Comparison of ENCODE assay signal across 15 cellular contexts in genomic region chr3:10707984-10708868, GRCh38.
DNase-seq lines count a peak whose midpoint lies in the region; ATAC-seq, FAIRE-seq and TF ChIP-seq lines count a peak whose summit lies in the region.
"Had no signal": no experiment of that assay in that cellular context is flagged by ENCODE, and none has a peak within 500 bp of the region (broad histone marks: within the 10 kb centered on the region; RNA-seq: fewer than 3 reads in every experiment).

No MANE protein-coding gene starts in this region.

- intact Hi-C loops in right cardiac atrium (cut with DNase I): no loop called here
- intact Hi-C loops in heart left ventricle (cut with DNase I): no loop called here
- intact Hi-C loops in activated CD4-positive, alpha-beta memory T cell treated with anti-CD3 and anti-CD28 coated beads for 36 hours (cut with micrococcal nuclease): loop anchor here (10.0 kb wide), 1 partner anchor 363 kb away; no protein-coding TSS in a partner anchor

- TF ChIP-seq POLR2A in heart left ventricle (IDR thresholded peaks at IDR 0.05): no peak

- WGBS in right cardiac atrium: 7% methylated on average over 48 of the region's 57 CpGs
- WGBS in heart left ventricle, 4 donors: 8 to 16% (median 9%) methylated on average over 24 to 57 of the region's 57 CpGs

- H3K36me3 ChIP-seq in heart left ventricle: no peaks in the 10 kb centered on the region
- H3K36me3 ChIP-seq: prostate gland, thyroid gland had no signal

- H3K27ac Mint-ChIP-seq in brain (peak overlapping the region in 2 of 5 experiments; percentile 43 to 45), memory B cell (no peak overlapping the region)
- H3K27ac Mint-ChIP-seq in activated CD4-positive, alpha-beta memory T cell treated with anti-CD3 and anti-CD28 coated beads for 36 hours: no peak overlapping the region
- H3K27ac Mint-ChIP-seq: activated naive CD8-positive, alpha-beta T cell treated with anti-CD3 and anti-CD28 coated beads, Interleukin-2, amount 10 ng/mL, durations not matched to agents 7 days and 5 days; HFFc6 had no signal

- H3K4me3 ChIP-seq in right cardiac atrium (ENCODE audit: low read length) (peak overlapping the region; percentile 39), heart left ventricle (peak overlapping the region in 1 of 12 donors; percentile 38)
- H3K4me3 ChIP-seq: thyroid gland had no signal

- no peaks in the 10 kb centered on the region for H3K36me3 Mint-ChIP-seq in brain
- H3K36me3 Mint-ChIP-seq in memory B cell: no peaks in the 10 kb centered on the region
- no peaks in the 10 kb centered on the region for H3K36me3 Mint-ChIP-seq in activated CD4-positive, alpha-beta memory T cell treated with anti-CD3 and anti-CD28 coated beads for 36 hours
- H3K36me3 Mint-ChIP-seq: activated naive CD8-positive, alpha-beta T cell treated with anti-CD3 and anti-CD28 coated beads, Interleukin-2, amount 10 ng/mL, durations not matched to agents 7 days and 5 days had no signal

- H3K27ac ChIP-seq in right cardiac atrium (ENCODE audit: low read length): no peak overlapping the region
- H3K27ac ChIP-seq in heart left ventricle: no peak overlapping the region
- H3K27ac ChIP-seq: prostate gland, thyroid gland had no signal

- peaks cover 39% of the 10 kb centered on the region for H3K4me1 Mint-ChIP-seq in brain
- H3K4me1 Mint-ChIP-seq in memory B cell: peaks cover 7% of the 10 kb centered on the region
- H3K4me1 Mint-ChIP-seq in activated CD4-positive, alpha-beta memory T cell treated with anti-CD3 and anti-CD28 coated beads for 36 hours (ENCODE audit: low read depth): peaks cover 7% of the 10 kb centered on the region

- H3K9me3 ChIP-seq in right cardiac atrium (ENCODE audit: control insufficient read depth, low read length) (no peaks in the 10 kb centered on the region), heart left ventricle (no peaks in the 10 kb centered on the region)
- H3K9me3 ChIP-seq: prostate gland, thyroid gland had no signal

- peak in 1 of 3 donors; percentile 43 for DNase-seq in right cardiac atrium
- DNase-seq in heart left ventricle: no peak
- no peak for DNase-seq in memory B cell (ENCODE audit: low spot score in 2 of 2)
- peak; percentile 26 for DNase-seq in urothelium cell line (ENCODE audit: low spot score)
- DNase-seq in activated naive CD4-positive, alpha-beta T cell treated with Interleukin-2 at 50 U/mL for 16 hours: no peak
- no peak for DNase-seq in SIG-M5 treated with dmso at 0.1 percent for 504 hours (lab: John Stamatoyannopoulos, UW; ENCODE audit: unreplicated experiment)
- DNase-seq in activated CD4-positive, alpha-beta memory T cell treated with anti-CD3 and anti-CD28 coated beads for 36 hours: no peak
- DNase-seq: erythroblast, HFFc6, NCI-H1048, NCI-H226, thyroid gland had no signal

- no peak for TF ChIP-seq CTCF in heart left ventricle (IDR thresholded peaks at IDR 0.05)
- no peak for TF ChIP-seq CTCF in brain (conservative IDR thresholded peaks at IDR 0.05)

- H3K27me3 Mint-ChIP-seq in brain (peaks cover 53% of the 10 kb centered on the region), memory B cell (peaks cover 51% of the 10 kb centered on the region)
- peaks cover 72% of the 10 kb centered on the region for H3K27me3 Mint-ChIP-seq in activated CD4-positive, alpha-beta memory T cell treated with anti-CD3 and anti-CD28 coated beads for 36 hours

- CTCF ChIA-PET in activated CD4-positive, alpha-beta memory T cell treated with anti-CD3 and anti-CD28 coated beads for 36 hours (lab: Charles Lee): no interaction called here

- peaks cover 0 to 9% (median 4%) of the 10 kb centered on the region in 5 experiments for H3K9me3 Mint-ChIP-seq in brain
- H3K9me3 Mint-ChIP-seq in memory B cell: no peaks in the 10 kb centered on the region
- no peaks in the 10 kb centered on the region for H3K9me3 Mint-ChIP-seq in activated CD4-positive, alpha-beta memory T cell treated with anti-CD3 and anti-CD28 coated beads for 36 hours
- H3K9me3 Mint-ChIP-seq: activated naive CD8-positive, alpha-beta T cell treated with anti-CD3 and anti-CD28 coated beads, Interleukin-2, amount 10 ng/mL, durations not matched to agents 7 days and 5 days; HFFc6 had no signal

- H3K4me3 Mint-ChIP-seq in brain (peak overlapping the region; percentile 33 to 72 (median 56)), memory B cell (peak overlapping the region; percentile 22)
- no peak overlapping the region for H3K4me3 Mint-ChIP-seq in activated CD4-positive, alpha-beta memory T cell treated with anti-CD3 and anti-CD28 coated beads for 36 hours
- H3K4me3 Mint-ChIP-seq: activated naive CD8-positive, alpha-beta T cell treated with anti-CD3 and anti-CD28 coated beads, Interleukin-2, amount 10 ng/mL, durations not matched to agents 7 days and 5 days; HFFc6 had no signal

- POLR2A ChIA-PET in activated CD4-positive, alpha-beta memory T cell treated with anti-CD3 and anti-CD28 coated beads for 36 hours (lab: Charles Lee): no interaction called here

- FAIRE-seq in urothelium cell line (lab: Jason Lieb, UNC): no peak

- H3K4me1 ChIP-seq in right cardiac atrium (ENCODE audit: control insufficient read depth, insufficient read depth, low read length) (no peaks in the 10 kb centered on the region), heart left ventricle (peaks cover 0 to 7% (median 0%) of the 10 kb centered on the region in 12 donors)

- H3K27me3 ChIP-seq in right cardiac atrium (ENCODE audit: control insufficient read depth, insufficient read depth) (no peaks in the 10 kb centered on the region), heart left ventricle (peaks cover 16 to 85% (median 37%) of the 10 kb centered on the region in 9 donors)

- ATAC-seq in right cardiac atrium: peak in 1 of 2 donors; percentile 14
- ATAC-seq in heart left ventricle: no peak
- peak; percentile 22 for ATAC-seq in memory B cell (ENCODE audit: low read depth)
